ENCODE assay signal across 25 cellular contexts in the genomic region with DNA sequence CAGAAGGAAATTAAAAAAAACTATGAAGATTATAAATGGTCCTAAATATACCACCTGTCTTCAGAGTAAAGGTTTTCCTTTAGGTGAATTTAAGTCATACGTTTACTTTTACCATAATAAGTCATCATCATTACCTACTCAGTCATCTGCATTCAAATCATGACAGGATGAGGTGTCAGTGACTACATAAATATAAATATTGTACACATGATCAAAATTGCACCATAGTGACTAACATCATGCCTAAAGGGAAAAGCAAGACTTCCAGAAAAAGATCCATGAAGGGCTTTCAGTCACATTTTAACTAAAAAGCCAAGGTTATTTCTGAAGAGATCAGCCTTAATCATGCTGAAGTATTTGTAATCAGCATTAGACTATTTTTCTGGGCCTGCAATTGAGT.
DNase-seq lines count a peak whose midpoint lies in the region; ATAC-seq and TF ChIP-seq lines count a peak whose summit lies in the region.
"Had no signal": no experiment of that assay in that cellular context is flagged by ENCODE, and none has a peak within 500 bp of the region (broad histone marks: within the 10 kb centered on the region; RNA-seq: fewer than 3 reads in every experiment).

No MANE protein-coding gene starts in this region.

- H3K27ac ChIP-seq in breast epithelium (no peak overlapping the region), RWPE2 (ENCODE audit: poor library complexity, severe bottlenecking) (no peak overlapping the region), epithelial cell of prostate (no peak overlapping the region)
- H3K27ac ChIP-seq: A549; BLaER1 treated with 17β-estradiol and CSF1 and Interleukin-3, amounts not matched to agents 10 nM and 100 nM had no signal

- H3K9me3 ChIP-seq in breast epithelium (peaks cover 0 to 10% of the 10 kb centered on the region in 2 donors), RWPE2 (ENCODE audit: severe bottlenecking) (peaks cover 2% of the 10 kb centered on the region)
- H3K9me3 ChIP-seq: A549, SK-N-SH had no signal

- DNase-seq in MCF 10A (ENCODE audit: unreplicated experiment) (peak; percentile 37), breast epithelium (ENCODE audit: low spot score in 2 of 2) (no peak), RWPE2 (ENCODE audit: low spot score) (no peak), epithelial cell of prostate (ENCODE audit: low read depth, low spot score) (peak; percentile 12), stromal cell of bone marrow (ENCODE audit: low read depth) (peak; percentile 6), NCI-H1694 treated with DMSO at 0.1 percent for 48 hours (lab: John Stamatoyannopoulos, UW) (no peak), Right ventricle myocardium inferior (ENCODE audit: missing footprints) (no peak), NCI-H345 treated with DMSO at 0.1 percent for 48 hours (lab: John Stamatoyannopoulos, UW; ENCODE audit: unreplicated experiment) (no peak)
- DNase-seq: AML-193; CD4-positive, alpha-beta T cell; GDM1; H9; NCI-H1092 treated with DMSO at 0.1 percent for 48 hours; NCI-H1436; NCI-H2029; NCI-H510A; NCI-H774; SK-N-SH; SW 1271; T-helper 17 cell had no signal

- H3K4me3 ChIP-seq in breast epithelium (no peak overlapping the region), RWPE2 (ENCODE audit: severe bottlenecking) (no peak overlapping the region)
- H3K4me3 ChIP-seq: A549; BLaER1 treated with 17β-estradiol and CSF1 and Interleukin-3, amounts not matched to agents 10 nM and 100 nM; GM12878; GM23338 had no signal

- H3K4me1 Mint-ChIP-seq in MCF 10A (ENCODE audit: insufficient read depth, unreplicated experiment) = no peaks in the 10 kb centered on the region
- H3K4me1 Mint-ChIP-seq: GM23338, H9, T-helper 17 cell had no signal

- H3K36me3 ChIP-seq in breast epithelium = no peaks in the 10 kb centered on the region
- H3K36me3 ChIP-seq in RWPE2 (ENCODE audit: low read depth) = no peaks in the 10 kb centered on the region
- H3K36me3 ChIP-seq: BLaER1 treated with 17β-estradiol and CSF1 and Interleukin-3, amounts not matched to agents 10 nM and 100 nM had no signal

- H3K27me3 ChIP-seq in breast epithelium = no peaks in the 10 kb centered on the region
- H3K27me3 ChIP-seq in RWPE2 (ENCODE audit: insufficient read depth, poor library complexity, severe bottlenecking) = no peaks in the 10 kb centered on the region
- H3K27me3 ChIP-seq: BLaER1 treated with 17β-estradiol and CSF1 and Interleukin-3, amounts not matched to agents 10 nM and 100 nM had no signal

- no TSS peak for BruUV-seq in MCF 10A (replicated peaks; lab: Mats Ljungman, UMichigan)

- H3K27me3 Mint-ChIP-seq in MCF 10A (ENCODE audit: insufficient read depth, unreplicated experiment) = no peaks in the 10 kb centered on the region
- H3K27me3 Mint-ChIP-seq: CD4-positive, alpha-beta T cell; T-helper 17 cell had no signal

- H3K36me3 Mint-ChIP-seq in MCF 10A (ENCODE audit: insufficient read depth, unreplicated experiment) = no peaks in the 10 kb centered on the region

- no peak overlapping the region for H3K27ac Mint-ChIP-seq in MCF 10A (ENCODE audit: low read depth, unreplicated experiment)
- H3K27ac Mint-ChIP-seq: CD4-positive, alpha-beta T cell; GM23338; H9; T-helper 17 cell had no signal

- H3K4me1 ChIP-seq in breast epithelium (no peaks in the 10 kb centered on the region), RWPE2 (ENCODE audit: insufficient read depth, poor library complexity, severe bottlenecking) (no peaks in the 10 kb centered on the region)
- H3K4me1 ChIP-seq: A549; BLaER1 treated with 17β-estradiol and CSF1 and Interleukin-3, amounts not matched to agents 10 nM and 100 nM had no signal

- peaks cover 16% of the 10 kb centered on the region for H3K9me3 Mint-ChIP-seq in MCF 10A (ENCODE audit: unreplicated experiment)

- TF ChIP-seq POLR2A in breast epithelium (IDR thresholded peaks at IDR 0.05) = no peak

- H3K4me3 Mint-ChIP-seq in MCF 10A (ENCODE audit: unreplicated experiment) = no peak overlapping the region
- H3K4me3 Mint-ChIP-seq: CD4-positive, alpha-beta T cell; GM23338; H9; T-helper 17 cell had no signal

- intact Hi-C loops in MCF 10A (cut with micrococcal nuclease) (no loop called here), breast epithelium (cut with DNase I; ENCODE audit: low total_unique reads) (no loop called here), Right ventricle myocardium inferior (cut with DNase I) (no loop called here)

- CTCF ChIA-PET in MCF 10A (lab: Yijun Ruan, JAX) = no interaction called here

- TF ChIP-seq CTCF in MCF 10A (IDR thresholded peaks at IDR 0.05; ENCODE audit: unreplicated experiment) (no peak), breast epithelium (IDR thresholded peaks at IDR 0.05) (no peak), RWPE2 (IDR thresholded peaks at IDR 0.05; ENCODE audit: poor library complexity, severe bottlenecking) (no peak)

- peak; percentile 36; the same call in 1 of the 3 replicates for ATAC-seq in RWPE2 (ENCODE audit: low read depth)
- no peak for ATAC-seq in Right ventricle myocardium inferior
- ATAC-seq: A549, GM12878, GM23338, Panc1, T-helper 17 cell had no signal

- POLR2A ChIA-PET in MCF 10A (lab: Yijun Ruan, JAX) = no interaction called here

Comparison
In these comparisons a context has a peak if more than half of its experiments do, and no peak if none do; other contexts are left out.
1. DNase-seq: peak in MCF 10A (single experiment), epithelial cell of prostate (single experiment) and stromal cell of bone marrow (single experiment); none in breast epithelium (0 of 2), RWPE2 (single experiment), NCI-H1694 treated with DMSO at 0.1 percent for 48 hours (single experiment), Right ventricle myocardium inferior (single experiment) and NCI-H345 treated with DMSO at 0.1 percent for 48 hours (single experiment).